ENCODE assay signal across 1 cellular context in the genomic region with DNA sequence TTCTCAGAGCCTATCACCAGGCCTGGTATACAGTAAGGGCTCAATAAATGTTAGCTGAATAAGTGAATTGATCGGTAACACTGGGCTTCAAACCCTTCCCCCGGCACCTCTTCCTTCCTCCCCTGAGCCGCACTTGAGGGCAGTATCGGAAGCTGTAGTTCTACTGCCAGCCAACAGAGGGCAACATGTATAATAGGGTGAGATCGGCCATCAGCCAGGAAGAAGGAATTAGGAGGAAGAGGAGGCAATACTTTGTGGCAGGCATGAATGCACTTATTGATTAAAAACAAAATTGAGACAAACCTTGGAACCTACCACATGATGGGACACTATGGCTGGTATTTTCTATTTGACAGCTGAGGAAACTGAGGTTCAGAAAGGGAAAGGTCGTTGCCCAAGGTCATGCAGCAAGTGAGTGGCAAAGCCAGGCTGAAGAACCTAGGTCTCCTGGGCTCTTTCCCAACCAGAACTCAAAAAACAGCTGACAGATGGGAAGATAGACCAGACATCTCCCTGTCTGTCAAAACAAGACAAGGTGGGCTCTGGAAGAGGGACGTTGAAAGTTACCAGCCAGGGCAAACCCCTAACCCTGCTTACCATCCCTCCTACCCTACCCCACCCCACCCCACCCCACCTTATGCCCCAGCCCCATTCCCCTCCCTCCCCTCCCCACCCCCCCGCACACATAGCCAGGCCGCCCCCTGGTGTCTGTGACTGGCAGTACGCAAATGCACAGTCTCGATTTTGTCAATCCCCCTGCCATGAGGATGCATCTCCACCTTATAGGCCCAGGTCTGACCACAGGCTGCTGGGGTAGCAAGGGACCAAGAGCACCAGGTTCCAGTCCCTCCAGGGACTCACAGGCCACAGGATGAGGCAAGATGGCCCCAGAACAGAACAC.
TF ChIP-seq lines count a peak whose summit lies in the region.

No MANE protein-coding gene starts in this region.

TF ChIP-seq in K562, 482 proteins besides CTCF, POLR2A, EP300 and RAD21 (continued from another document and continues in another):
- TF ChIP-seq ZNF277 (CRISPR knock-in tag; IDR thresholded peaks at IDR 0.05; ENCODE audit: borderline replicate concordance) (no peak), ZNF175 (CRISPR knock-in tag; IDR thresholded peaks at IDR 0.05; ENCODE audit: low read depth) (no peak), THRAP3 (IDR thresholded peaks at IDR 0.05; ENCODE audit: borderline replicate concordance) (no peak), PATZ1 (CRISPR knock-in tag; IDR thresholded peaks at IDR 0.05; ENCODE audit: borderline replicate concordance) (no peak), BMI1 (IDR thresholded peaks at IDR 0.05; ENCODE audit: low read length) (no peak), SMARCA5 (IDR thresholded peaks at IDR 0.05) (peak; percentile 96), TAF15 (IDR thresholded peaks at IDR 0.05; ENCODE audit: low read depth, low read length) (no peak), ILF3 (IDR thresholded peaks at IDR 0.05; ENCODE audit: borderline replicate concordance) (no peak), ZFP36 (IDR thresholded peaks at IDR 0.05; ENCODE audit: low read depth, low read length, partially characterized antibody) (no peak), DDX20 (tag; IDR thresholded peaks at IDR 0.05; ENCODE audit: low read depth) (no peak), IRF2 (CRISPR knock-in tag; IDR thresholded peaks at IDR 0.05) (no peak), XRCC3 (IDR thresholded peaks at IDR 0.05) (no peak), HMGN3 (IDR thresholded peaks at IDR 0.05; ENCODE audit: borderline replicate concordance, extremely low read depth, insufficient read length, low read depth, low read length) (no peak), SRSF7 (optimal IDR thresholded peaks at IDR 0.05; ENCODE audit: low read depth, low read length) (no peak), SMAD3 (CRISPR knock-in tag; conservative IDR thresholded peaks at IDR 0.05) (no peak), HDAC1 (IDR thresholded peaks at IDR 0.05) (0 out of 4 replicates have a peak, but pooled peaks of 1 of the 2 experiments have one; percentile 24), ZNF354B (CRISPR knock-in tag; IDR thresholded peaks at IDR 0.05) (no peak), ZNF695 (CRISPR knock-in tag; IDR thresholded peaks at IDR 0.05) (no peak), SMAD2 (IDR thresholded peaks at IDR 0.05; ENCODE audit: low read depth, low read length) (no peak), ZNF584 (CRISPR knock-in tag; IDR thresholded peaks at IDR 0.05; ENCODE audit: low read depth) (peak; percentile 47; the same call in 1 of the 2 replicates), ZNF324 (CRISPR knock-in tag; IDR thresholded peaks at IDR 0.05) (no peak), SRSF9 (IDR thresholded peaks at IDR 0.05; ENCODE audit: borderline replicate concordance, low read depth, low read length) (no peak), HMBOX1 (IDR thresholded peaks at IDR 0.05) (no peak), MED1 (CRISPR knock-in tag; IDR thresholded peaks at IDR 0.05; ENCODE audit: borderline replicate concordance) (no peak), FIP1L1 (IDR thresholded peaks at IDR 0.05; ENCODE audit: low read depth, low read length, poor library complexity, severe bottlenecking) (no peak), ZNF561 (CRISPR knock-in tag; conservative IDR thresholded peaks at IDR 0.05) (no peak), ZBTB1 (CRISPR knock-in tag; IDR thresholded peaks at IDR 0.05; ENCODE audit: borderline replicate concordance, low read depth) (no peak), PHF21A (IDR thresholded peaks at IDR 0.05; ENCODE audit: borderline replicate concordance, low read depth) (no peak), ZNF644 (tag; IDR thresholded peaks at IDR 0.05; ENCODE audit: low read depth) (no peak), TFAM (CRISPR knock-in tag; conservative IDR thresholded peaks at IDR 0.05) (no peak), POLR3A (IDR thresholded peaks at IDR 0.05; ENCODE audit: borderline replicate concordance, extremely low read depth, insufficient read depth, insufficient read length) (no peak), SETDB1 (IDR thresholded peaks at IDR 0.05; ENCODE audit: low read length) (no peak), HEY1 (CRISPR knock-in tag; IDR thresholded peaks at IDR 0.05; ENCODE audit: borderline replicate concordance) (no peak), ARID1B (IDR thresholded peaks at IDR 0.05) (no peak)
- TF ChIP-seq, protein P1, sequence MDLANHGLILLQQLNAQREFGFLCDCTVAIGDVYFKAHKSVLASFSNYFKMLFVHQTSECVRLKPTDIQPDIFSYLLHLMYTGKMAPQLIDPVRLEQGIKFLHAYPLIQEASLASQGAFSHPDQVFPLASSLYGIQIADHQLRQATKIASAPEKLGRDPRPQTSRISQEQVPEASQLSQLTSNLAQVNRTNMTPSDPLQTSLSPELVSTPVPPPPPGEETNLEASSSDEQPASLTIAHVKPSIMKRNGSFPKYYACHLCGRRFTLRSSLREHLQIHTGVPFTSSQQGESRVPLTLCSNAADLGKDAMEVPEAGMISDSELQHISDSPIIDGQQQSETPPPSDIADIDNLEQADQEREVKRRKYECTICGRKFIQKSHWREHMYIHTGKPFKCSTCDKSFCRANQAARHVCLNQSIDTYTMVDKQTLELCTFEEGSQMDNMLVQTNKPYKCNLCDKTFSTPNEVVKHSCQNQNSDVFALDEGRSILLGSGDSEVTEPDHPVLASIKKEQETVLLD (IDR thresholded peaks at IDR 0.05) = no peak
- TF ChIP-seq, protein P2, sequence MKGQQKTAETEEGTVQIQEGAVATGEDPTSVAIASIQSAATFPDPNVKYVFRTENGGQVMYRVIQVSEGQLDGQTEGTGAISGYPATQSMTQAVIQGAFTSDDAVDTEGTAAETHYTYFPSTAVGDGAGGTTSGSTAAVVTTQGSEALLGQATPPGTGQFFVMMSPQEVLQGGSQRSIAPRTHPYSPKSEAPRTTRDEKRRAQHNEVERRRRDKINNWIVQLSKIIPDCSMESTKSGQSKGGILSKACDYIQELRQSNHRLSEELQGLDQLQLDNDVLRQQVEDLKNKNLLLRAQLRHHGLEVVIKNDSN (CRISPR knock-in tag; IDR thresholded peaks at IDR 0.05) = no peak
- TF ChIP-seq, protein P3, sequence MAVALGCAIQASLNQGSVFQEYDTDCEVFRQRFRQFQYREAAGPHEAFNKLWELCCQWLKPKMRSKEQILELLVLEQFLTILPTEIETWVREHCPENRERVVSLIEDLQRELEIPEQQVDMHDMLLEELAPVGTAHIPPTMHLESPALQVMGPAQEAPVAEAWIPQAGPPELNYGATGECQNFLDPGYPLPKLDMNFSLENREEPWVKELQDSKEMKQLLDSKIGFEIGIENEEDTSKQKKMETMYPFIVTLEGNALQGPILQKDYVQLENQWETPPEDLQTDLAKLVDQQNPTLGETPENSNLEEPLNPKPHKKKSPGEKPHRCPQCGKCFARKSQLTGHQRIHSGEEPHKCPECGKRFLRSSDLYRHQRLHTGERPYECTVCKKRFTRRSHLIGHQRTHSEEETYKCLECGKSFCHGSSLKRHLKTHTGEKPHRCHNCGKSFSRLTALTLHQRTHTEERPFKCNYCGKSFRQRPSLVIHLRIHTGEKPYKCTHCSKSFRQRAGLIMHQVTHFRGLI (CRISPR knock-in tag; IDR thresholded peaks at IDR 0.05) = 0 out of 2 replicates have a peak, but pooled peaks have one; percentile 14
- TF ChIP-seq, protein P4, sequence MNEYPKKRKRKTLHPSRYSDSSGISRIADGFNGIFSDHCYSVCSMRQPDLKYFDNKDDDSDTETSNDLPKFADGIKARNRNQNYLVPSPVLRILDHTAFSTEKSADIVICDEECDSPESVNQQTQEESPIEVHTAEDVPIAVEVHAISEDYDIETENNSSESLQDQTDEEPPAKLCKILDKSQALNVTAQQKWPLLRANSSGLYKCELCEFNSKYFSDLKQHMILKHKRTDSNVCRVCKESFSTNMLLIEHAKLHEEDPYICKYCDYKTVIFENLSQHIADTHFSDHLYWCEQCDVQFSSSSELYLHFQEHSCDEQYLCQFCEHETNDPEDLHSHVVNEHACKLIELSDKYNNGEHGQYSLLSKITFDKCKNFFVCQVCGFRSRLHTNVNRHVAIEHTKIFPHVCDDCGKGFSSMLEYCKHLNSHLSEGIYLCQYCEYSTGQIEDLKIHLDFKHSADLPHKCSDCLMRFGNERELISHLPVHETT (CRISPR knock-in tag; conservative IDR thresholded peaks at IDR 0.05 in 1 of 2, IDR thresholded peaks at IDR 0.05 in 1 of 2) = no peak
- TF ChIP-seq, protein P5, sequence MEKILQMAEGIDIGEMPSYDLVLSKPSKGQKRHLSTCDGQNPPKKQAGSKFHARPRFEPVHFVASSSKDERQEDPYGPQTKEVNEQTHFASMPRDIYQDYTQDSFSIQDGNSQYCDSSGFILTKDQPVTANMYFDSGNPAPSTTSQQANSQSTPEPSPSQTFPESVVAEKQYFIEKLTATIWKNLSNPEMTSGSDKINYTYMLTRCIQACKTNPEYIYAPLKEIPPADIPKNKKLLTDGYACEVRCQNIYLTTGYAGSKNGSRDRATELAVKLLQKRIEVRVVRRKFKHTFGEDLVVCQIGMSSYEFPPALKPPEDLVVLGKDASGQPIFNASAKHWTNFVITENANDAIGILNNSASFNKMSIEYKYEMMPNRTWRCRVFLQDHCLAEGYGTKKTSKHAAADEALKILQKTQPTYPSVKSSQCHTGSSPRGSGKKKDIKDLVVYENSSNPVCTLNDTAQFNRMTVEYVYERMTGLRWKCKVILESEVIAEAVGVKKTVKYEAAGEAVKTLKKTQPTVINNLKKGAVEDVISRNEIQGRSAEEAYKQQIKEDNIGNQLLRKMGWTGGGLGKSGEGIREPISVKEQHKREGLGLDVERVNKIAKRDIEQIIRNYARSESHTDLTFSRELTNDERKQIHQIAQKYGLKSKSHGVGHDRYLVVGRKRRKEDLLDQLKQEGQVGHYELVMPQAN (IDR thresholded peaks at IDR 0.05; ENCODE audit: borderline replicate concordance) = no peak
- TF ChIP-seq, protein P6, sequence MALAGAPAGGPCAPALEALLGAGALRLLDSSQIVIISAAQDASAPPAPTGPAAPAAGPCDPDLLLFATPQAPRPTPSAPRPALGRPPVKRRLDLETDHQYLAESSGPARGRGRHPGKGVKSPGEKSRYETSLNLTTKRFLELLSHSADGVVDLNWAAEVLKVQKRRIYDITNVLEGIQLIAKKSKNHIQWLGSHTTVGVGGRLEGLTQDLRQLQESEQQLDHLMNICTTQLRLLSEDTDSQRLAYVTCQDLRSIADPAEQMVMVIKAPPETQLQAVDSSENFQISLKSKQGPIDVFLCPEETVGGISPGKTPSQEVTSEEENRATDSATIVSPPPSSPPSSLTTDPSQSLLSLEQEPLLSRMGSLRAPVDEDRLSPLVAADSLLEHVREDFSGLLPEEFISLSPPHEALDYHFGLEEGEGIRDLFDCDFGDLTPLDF (CRISPR knock-in tag; IDR thresholded peaks at IDR 0.05) = no peak
- TF ChIP-seq, protein P7, sequence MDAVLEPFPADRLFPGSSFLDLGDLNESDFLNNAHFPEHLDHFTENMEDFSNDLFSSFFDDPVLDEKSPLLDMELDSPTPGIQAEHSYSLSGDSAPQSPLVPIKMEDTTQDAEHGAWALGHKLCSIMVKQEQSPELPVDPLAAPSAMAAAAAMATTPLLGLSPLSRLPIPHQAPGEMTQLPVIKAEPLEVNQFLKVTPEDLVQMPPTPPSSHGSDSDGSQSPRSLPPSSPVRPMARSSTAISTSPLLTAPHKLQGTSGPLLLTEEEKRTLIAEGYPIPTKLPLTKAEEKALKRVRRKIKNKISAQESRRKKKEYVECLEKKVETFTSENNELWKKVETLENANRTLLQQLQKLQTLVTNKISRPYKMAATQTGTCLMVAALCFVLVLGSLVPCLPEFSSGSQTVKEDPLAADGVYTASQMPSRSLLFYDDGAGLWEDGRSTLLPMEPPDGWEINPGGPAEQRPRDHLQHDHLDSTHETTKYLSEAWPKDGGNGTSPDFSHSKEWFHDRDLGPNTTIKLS (IDR thresholded peaks at IDR 0.05; ENCODE audit: borderline replicate concordance, low read depth) = no peak
